1 cellular context compared by ENCODE assay signal in genomic region chr20:20303320-20303719, GRCh38.
TF ChIP-seq lines count a peak whose summit lies in the region.

No MANE protein-coding gene starts in this region.

TF ChIP-seq in GM23338, 12 proteins besides CTCF, POLR2A, EP300 and RAD21 (continued from another document):
- TF ChIP-seq ZNF462 (CRISPR knock-in tag; IDR thresholded peaks at IDR 0.05) (no peak), JUNB (IDR thresholded peaks at IDR 0.05; ENCODE audit: unreplicated experiment) (no peak), NANOG (IDR thresholded peaks at IDR 0.05; ENCODE audit: borderline replicate concordance) (no peak), ETS1 (IDR thresholded peaks at IDR 0.05) (no peak), EZH2phosphoT487 (IDR thresholded peaks at IDR 0.05; ENCODE audit: unreplicated experiment) (no peak), REST (IDR thresholded peaks at IDR 0.05; ENCODE audit: unreplicated experiment) (no peak), ZNF114 (CRISPR knock-in tag; IDR thresholded peaks at IDR 0.05) (no peak)
TF ChIP-seq in GM23338: peak in this region for 0.
